8 cellular contexts compared by ENCODE assay signal in the genomic region with DNA sequence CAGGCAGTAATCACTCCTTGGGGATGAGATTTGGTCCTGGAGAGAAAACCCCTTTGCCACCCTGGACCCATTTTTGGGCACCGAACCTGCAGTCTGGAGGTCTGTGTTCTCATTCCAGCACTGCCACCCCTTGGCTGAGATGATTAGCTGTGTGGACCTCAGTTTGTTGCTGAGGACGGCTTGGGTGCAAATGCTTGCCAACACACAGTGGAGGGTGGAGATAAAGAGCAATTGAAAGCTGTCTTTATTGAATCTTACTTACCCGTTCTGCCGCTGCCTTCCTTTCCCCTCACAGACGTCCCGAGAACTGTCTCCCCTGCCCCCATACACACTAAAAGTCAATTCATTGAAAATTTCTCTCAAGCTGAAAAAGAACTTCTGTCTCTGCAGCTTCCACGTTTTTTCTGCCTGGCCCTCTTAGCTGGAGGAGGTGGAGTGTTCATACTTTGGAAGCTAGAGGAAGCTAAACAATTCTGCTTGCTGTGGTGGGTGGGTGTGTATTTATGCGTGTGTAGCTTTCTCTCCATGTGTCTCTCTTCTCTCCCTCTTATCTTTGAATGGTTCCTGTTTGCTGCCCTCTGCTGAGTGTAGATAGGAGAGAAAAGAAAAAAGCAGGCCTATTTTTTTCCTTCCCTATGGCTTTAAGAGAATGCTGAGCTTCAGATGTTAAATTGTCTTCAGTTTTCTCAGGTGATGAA. TPM values are rescaled to one million over a fixed set of nuclear protein-coding genes. Genes with fewer than 3 reads are reported as not detected.
DNase-seq lines count a peak whose midpoint lies in the region; ATAC-seq and TF ChIP-seq lines count a peak whose summit lies in the region.

No MANE protein-coding gene starts in this region.

- peak; percentile 52 for ATAC-seq in body of pancreas
- no peak for ATAC-seq in GM18873 (IDR thresholded peaks at IDR 0.05; ENCODE audit: low FRiP score, unreplicated experiment)

- TF ChIP-seq CTCF in NB4 (IDR thresholded peaks at IDR 0.05; ENCODE audit: low read depth, low read length) (peak; percentile 16), body of pancreas (IDR thresholded peaks at IDR 0.05) (peak in 5 of 7 experiments; percentile 12 to 45 (median 32))

- no peak overlapping the region for H3K27ac ChIP-seq in body of pancreas

- WGBS in body of pancreas, 2 donors = 16 to 21% methylated on average over 8 of the region's 8 CpGs

- no peaks in the 10 kb centered on the region for H3K27me3 ChIP-seq in body of pancreas

- H3K4me3 ChIP-seq in NB4 (ENCODE audit: low read depth, low read length) = no peak overlapping the region
- no peak overlapping the region for H3K4me3 ChIP-seq in body of pancreas

- peak; percentile 35 for DNase-seq in SKM-1 treated with dmso at 0.1 percent for 144 hours (lab: John Stamatoyannopoulos, UW; ENCODE audit: unreplicated experiment)
- no peak for DNase-seq in SKM-1 (lab: John Stamatoyannopoulos, UW; ENCODE audit: unreplicated experiment)
- peak; percentile 30 for DNase-seq in NB4 (ENCODE audit: low read depth)
- no peak for DNase-seq in body of pancreas
- DNase-seq in lung microvascular endothelial cell (ENCODE audit: low read depth in 2 of 2) = peak; percentile 32 to 70
- DNase-seq in 8988T = no peak
- no peak for DNase-seq in NOMO-1 treated with dmso at 0.1 percent for 144 hours (lab: John Stamatoyannopoulos, UW; ENCODE audit: unreplicated experiment)

- no peak for TF ChIP-seq POLR2A in NB4 (IDR thresholded peaks at IDR 0.05; ENCODE audit: extremely low read depth, insufficient read length)
- TF ChIP-seq POLR2A in body of pancreas (IDR thresholded peaks at IDR 0.05) = no peak

- H3K9me3 ChIP-seq in body of pancreas = no peaks in the 10 kb centered on the region

- peaks cover 18% of the 10 kb centered on the region for H3K4me1 ChIP-seq in body of pancreas

- intact Hi-C loops in body of pancreas (cut with DNase I) = no loop called here

- no peaks in the 10 kb centered on the region for H3K36me3 ChIP-seq in body of pancreas (replicated peaks in 1 of 2; ENCODE audit: insufficient read depth in 1 of 2, low read depth in 2 of 2)

RNA-seq across cellular contexts. Expression of a gene that starts 6.6 kb away (rescaled TPM):
- total RNA-seq in body of pancreas (10 to 100 TPM; 11.5 to 19.5 TPM), lung microvascular endothelial cell (30.2 and 30.5 TPM in 2 replicates)

Comparison
In these comparisons a context has a peak if more than half of its experiments do, and no peak if none do; other contexts are left out.
1. DNase-seq: peak in SKM-1 treated with dmso at 0.1 percent for 144 hours (single experiment), NB4 (single experiment) and lung microvascular endothelial cell (2 of 2); none in SKM-1 (single experiment), body of pancreas (0 of 4), 8988T (single experiment) and NOMO-1 treated with dmso at 0.1 percent for 144 hours (single experiment).